ENCODE assay signal across 10 cellular contexts in the genomic region with DNA sequence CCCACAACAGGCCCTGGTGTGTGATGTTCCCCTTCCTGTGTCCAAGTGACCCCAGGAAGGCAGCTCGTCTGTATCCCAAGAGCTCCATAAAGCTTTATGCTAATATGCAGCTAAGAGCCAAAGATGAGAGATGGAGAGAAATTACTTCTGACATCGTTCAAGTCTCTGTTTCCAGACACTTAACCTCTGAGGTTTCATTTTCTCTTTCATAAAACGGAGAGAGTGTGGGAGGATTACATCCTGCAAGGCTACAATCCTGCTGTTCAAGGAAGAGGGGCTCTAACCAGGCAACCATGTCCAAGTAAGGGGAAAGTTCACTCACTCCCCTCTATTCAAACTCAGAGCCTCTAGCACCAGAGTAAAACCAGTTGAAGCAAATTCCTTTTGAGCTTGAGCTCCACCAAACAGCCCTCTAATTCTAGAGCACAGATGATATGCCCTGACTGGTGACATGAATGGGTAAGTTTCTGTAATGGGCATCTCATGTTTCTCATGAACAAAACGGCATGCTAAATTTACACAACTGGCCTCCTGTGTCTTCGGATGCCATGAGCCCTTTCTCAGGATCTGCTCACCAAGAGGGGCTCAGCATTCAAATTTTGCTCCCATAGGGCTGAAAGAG.
DNase-seq lines count a peak whose midpoint lies in the region; ATAC-seq lines count a peak whose summit lies in the region.
"Had no signal": no experiment of that assay in that cellular context is flagged by ENCODE, and none has a peak within 500 bp of the region (broad histone marks: within the 10 kb centered on the region; RNA-seq: fewer than 3 reads in every experiment).

No MANE protein-coding gene starts in this region.

- H3K36me3 ChIP-seq in effector memory CD4-positive, alpha-beta T cell (ENCODE audit: control insufficient read depth, insufficient read depth, low read length): no peaks in the 10 kb centered on the region

- DNase-seq in effector memory CD4-positive, alpha-beta T cell: no peak
- no peak for DNase-seq in NCI-H128 (lab: John Stamatoyannopoulos, UW; ENCODE audit: unreplicated experiment)
- DNase-seq in NCI-H446 treated with DMSO at 0.1 percent for 48 hours (lab: John Stamatoyannopoulos, UW): no peak
- DNase-seq in activated CD4-positive, CD25-positive, alpha-beta regulatory T cell (lab: John Stamatoyannopoulos, UW): no peak
- no peak for DNase-seq in GM19238 (ENCODE audit: insufficient read length, low spot score)
- DNase-seq: NCI-H510A; stimulated activated CD4-positive, alpha-beta T cell treated with anti-CD3 and anti-CD28 coated beads, Interleukin-1b, Interleukin-23, amount 100 ng/mL, for 48 hours had no signal

- no peaks in the 10 kb centered on the region for H3K27me3 ChIP-seq in effector memory CD4-positive, alpha-beta T cell (replicated peaks; ENCODE audit: control insufficient read depth, insufficient read depth, low read length, poor library complexity, severe bottlenecking)

- peak overlapping the region; percentile 9 for H3K4me3 ChIP-seq in effector memory CD4-positive, alpha-beta T cell (ENCODE audit: insufficient read depth, low read depth, low read length, poor library complexity, severe bottlenecking)

- H3K4me1 ChIP-seq in effector memory CD4-positive, alpha-beta T cell (ENCODE audit: control insufficient read depth, insufficient read depth, low read length, poor library complexity, severe bottlenecking): no peaks in the 10 kb centered on the region

- peak; percentile 50 for ATAC-seq in GM18498 (IDR thresholded peaks at IDR 0.05; ENCODE audit: unreplicated experiment)
- peak; percentile 56 for ATAC-seq in GM21390 (IDR thresholded peaks at IDR 0.05; ENCODE audit: unreplicated experiment)
- ATAC-seq in HG03432 (IDR thresholded peaks at IDR 0.05; ENCODE audit: unreplicated experiment): peak; percentile 46

- no peaks in the 10 kb centered on the region for H3K9me3 ChIP-seq in effector memory CD4-positive, alpha-beta T cell (ENCODE audit: control insufficient read depth, low read length)

- no peak overlapping the region for H3K27ac ChIP-seq in effector memory CD4-positive, alpha-beta T cell (ENCODE audit: insufficient read depth, low read length, poor library complexity, severe bottlenecking)
